In the genomic region with DNA sequence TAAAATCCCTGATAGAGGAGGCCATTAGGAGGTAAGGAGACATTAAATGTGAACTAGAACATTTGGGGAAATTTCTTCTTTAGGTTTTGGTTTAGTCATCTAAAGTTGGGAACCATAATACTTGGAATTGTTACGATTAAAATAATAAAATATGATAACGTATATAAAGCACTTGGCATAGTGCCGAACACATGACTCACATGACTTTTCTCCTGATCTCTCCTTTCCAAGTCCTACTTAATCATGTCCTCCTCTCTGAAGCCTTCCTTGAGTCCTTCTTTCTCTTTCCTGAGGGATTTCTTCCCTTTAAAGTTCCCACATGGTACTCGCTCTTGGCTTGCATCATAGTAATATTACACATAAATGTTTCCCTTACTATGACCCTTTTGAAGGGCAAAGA, we compare ENCODE assay signal across 29 cellular contexts. TPM values are rescaled to one million over a fixed set of nuclear protein-coding genes. Genes with fewer than 3 reads are reported as not detected.
"Had no signal": no experiment of that assay in that cellular context is flagged by ENCODE, and none has a peak within 500 bp of the region (broad histone marks: within the 10 kb centered on the region; RNA-seq: fewer than 3 reads in every experiment).

No MANE protein-coding gene starts in this region.

- H3K27ac ChIP-seq: dorsolateral prefrontal cortex, foreskin keratinocyte, heart right ventricle, left lung, lower lobe of right lung, parathyroid adenoma, right atrium auricular region, spleen, tibial nerve had no signal

- H3K36me3 Mint-ChIP-seq: activated naive CD4-positive, alpha-beta T cell treated with anti-CD3 and anti-CD28 coated beads, Interleukin-2, amount 10 ng/mL, durations not matched to agents 7 days and 5 days; activated naive CD8-positive, alpha-beta T cell treated with anti-CD3 and anti-CD28 coated beads, Interleukin-2, amount 10 ng/mL, durations not matched to agents 7 days and 5 days; naive thymus-derived CD8-positive, alpha-beta T cell had no signal

- FAIRE-seq: astrocyte, colon had no signal

- H3K4me3 ChIP-seq: dorsolateral prefrontal cortex, heart right ventricle, left lung, lower lobe of right lung, right atrium auricular region, spleen, tibial nerve had no signal

- H3K4me3 Mint-ChIP-seq: activated CD4-positive, alpha-beta memory T cell treated with anti-CD3 and anti-CD28 coated beads, Interleukin-2, amount 10 ng/mL, durations not matched to agents 7 days and 5 days; activated CD4-positive, alpha-beta T cell treated with anti-CD3 and anti-CD28 coated beads, Interleukin-2, amount 10 ng/mL, durations not matched to agents 24 days and 14 days; activated naive CD4-positive, alpha-beta T cell treated with anti-CD3 and anti-CD28 coated beads, Interleukin-2, amount 10 ng/mL, durations not matched to agents 7 days and 5 days; activated naive CD8-positive, alpha-beta T cell treated with anti-CD3 and anti-CD28 coated beads, Interleukin-2, amount 10 ng/mL, durations not matched to agents 7 days and 5 days; activated T-cell treated with anti-CD3 and anti-CD28 coated beads, Interleukin-2, amount 50 U/mL, for 24 hours; central memory CD8-positive, alpha-beta T cell; naive thymus-derived CD8-positive, alpha-beta T cell; neural crest cell had no signal

- H2AFZ ChIP-seq: parathyroid adenoma had no signal

- DNase-seq: activated CD4-positive, alpha-beta memory T cell treated with anti-CD3 and anti-CD28 coated beads, Interleukin-2, amount 10 ng/mL, durations not matched to agents 7 days and 5 days; activated CD4-positive, alpha-beta T cell treated with anti-CD3 and anti-CD28 coated beads, Interleukin-2, amount 10 ng/mL, durations not matched to agents 24 days and 14 days; activated CD4-positive, CD25-positive, alpha-beta regulatory T cell treated with anti-CD3 and anti-CD28 coated beads, Interleukin-2, amount 50 U/mL, for 72 hours; activated CD8-positive, alpha-beta memory T cell treated with anti-CD3 and anti-CD28 coated beads, Interleukin-2, amount 50 U/mL, for 48 hours; activated gamma-delta T cell; activated naive CD4-positive, alpha-beta T cell treated with anti-CD3 and anti-CD28 coated beads, Interleukin-2, amount 10 ng/mL, durations not matched to agents 7 days and 5 days; activated naive CD8-positive, alpha-beta T cell treated with anti-CD3 and anti-CD28 coated beads, Interleukin-2, amount 10 ng/mL, durations not matched to agents 7 days and 5 days; activated T-cell treated with anti-CD3 and anti-CD28 coated beads, Interleukin-2, amount 50 U/mL, for 24 hours; dorsolateral prefrontal cortex; effector memory CD4-positive, alpha-beta T cell; erythroblast; heart right ventricle; left lung; lower lobe of right lung; mesenchymal stem cell; naive thymus-derived CD8-positive, alpha-beta T cell; nucleus accumbens; spleen; stimulated activated naive CD4-positive, alpha-beta T cell treated with Interleukin-2 at 50 U/mL for 16 hours; T-helper 2 cell had no signal

- H3K9me3 Mint-ChIP-seq: activated CD4-positive, alpha-beta memory T cell treated with anti-CD3 and anti-CD28 coated beads, Interleukin-2, amount 10 ng/mL, durations not matched to agents 7 days and 5 days; activated CD4-positive, alpha-beta T cell treated with anti-CD3 and anti-CD28 coated beads, Interleukin-2, amount 10 ng/mL, durations not matched to agents 24 days and 14 days; activated naive CD4-positive, alpha-beta T cell treated with anti-CD3 and anti-CD28 coated beads, Interleukin-2, amount 10 ng/mL, durations not matched to agents 7 days and 5 days; activated naive CD8-positive, alpha-beta T cell treated with anti-CD3 and anti-CD28 coated beads, Interleukin-2, amount 10 ng/mL, durations not matched to agents 7 days and 5 days; activated T-cell treated with anti-CD3 and anti-CD28 coated beads, Interleukin-2, amount 50 U/mL, for 24 hours; central memory CD8-positive, alpha-beta T cell; naive thymus-derived CD8-positive, alpha-beta T cell; neural crest cell had no signal

- H3K9me3 ChIP-seq: heart right ventricle, left lung, lower lobe of right lung, right atrium auricular region, spleen, tibial nerve had no signal

- H3K36me3 ChIP-seq: heart right ventricle, left lung, lower lobe of right lung, right atrium auricular region, spleen, tibial nerve had no signal

- H3K27me3 Mint-ChIP-seq: activated naive CD4-positive, alpha-beta T cell treated with anti-CD3 and anti-CD28 coated beads, Interleukin-2, amount 10 ng/mL, durations not matched to agents 7 days and 5 days had no signal

- H3K9ac ChIP-seq: parathyroid adenoma had no signal

- H3K4me1 Mint-ChIP-seq: activated CD4-positive, alpha-beta memory T cell treated with anti-CD3 and anti-CD28 coated beads, Interleukin-2, amount 10 ng/mL, durations not matched to agents 7 days and 5 days; activated CD4-positive, alpha-beta T cell treated with anti-CD3 and anti-CD28 coated beads, Interleukin-2, amount 10 ng/mL, durations not matched to agents 24 days and 14 days; activated naive CD4-positive, alpha-beta T cell treated with anti-CD3 and anti-CD28 coated beads, Interleukin-2, amount 10 ng/mL, durations not matched to agents 7 days and 5 days; activated naive CD8-positive, alpha-beta T cell treated with anti-CD3 and anti-CD28 coated beads, Interleukin-2, amount 10 ng/mL, durations not matched to agents 7 days and 5 days; central memory CD8-positive, alpha-beta T cell; naive thymus-derived CD8-positive, alpha-beta T cell; neural crest cell had no signal

- H3K79me2 ChIP-seq: parathyroid adenoma had no signal

- H3K4me1 ChIP-seq: foreskin keratinocyte, heart right ventricle, left lung, lower lobe of right lung, parathyroid adenoma, right atrium auricular region, spleen, tibial nerve had no signal

- H3K27ac Mint-ChIP-seq: activated CD4-positive, alpha-beta memory T cell treated with anti-CD3 and anti-CD28 coated beads, Interleukin-2, amount 10 ng/mL, durations not matched to agents 7 days and 5 days; activated CD4-positive, alpha-beta T cell treated with anti-CD3 and anti-CD28 coated beads, Interleukin-2, amount 10 ng/mL, durations not matched to agents 24 days and 14 days; activated naive CD4-positive, alpha-beta T cell treated with anti-CD3 and anti-CD28 coated beads, Interleukin-2, amount 10 ng/mL, durations not matched to agents 7 days and 5 days; activated naive CD8-positive, alpha-beta T cell treated with anti-CD3 and anti-CD28 coated beads, Interleukin-2, amount 10 ng/mL, durations not matched to agents 7 days and 5 days; activated T-cell treated with anti-CD3 and anti-CD28 coated beads, Interleukin-2, amount 50 U/mL, for 24 hours; naive thymus-derived CD8-positive, alpha-beta T cell had no signal

- ATAC-seq: foreskin keratinocyte; heart right ventricle; left lung; lower lobe of right lung; naive thymus-derived CD8-positive, alpha-beta T cell had no signal

- H3K27me3 ChIP-seq: dorsolateral prefrontal cortex, foreskin keratinocyte, heart right ventricle, left lung, right atrium auricular region, spleen, tibial nerve had no signal

RNA-seq across cellular contexts. Expression of a gene that starts 20.0 kb away (rescaled TPM):
- total RNA-seq: activated CD4-positive, alpha-beta memory T cell treated with anti-CD3 and anti-CD28 coated beads, Interleukin-2, amount 10 ng/mL, durations not matched to agents 7 days and 5 days; activated CD4-positive, alpha-beta T cell treated with anti-CD3 and anti-CD28 coated beads, Interleukin-2, amount 10 ng/mL, durations not matched to agents 24 days and 14 days; activated naive CD8-positive, alpha-beta T cell treated with anti-CD3 and anti-CD28 coated beads, Interleukin-2, amount 10 ng/mL, durations not matched to agents 7 days and 5 days; left lung; lower lobe of right lung; naive thymus-derived CD8-positive, alpha-beta T cell; neural crest cell; tibial nerve had no signal
- polyA plus RNA-seq: naive thymus-derived CD8-positive, alpha-beta T cell; spleen; urinary bladder had no signal
